In the genomic region with DNA sequence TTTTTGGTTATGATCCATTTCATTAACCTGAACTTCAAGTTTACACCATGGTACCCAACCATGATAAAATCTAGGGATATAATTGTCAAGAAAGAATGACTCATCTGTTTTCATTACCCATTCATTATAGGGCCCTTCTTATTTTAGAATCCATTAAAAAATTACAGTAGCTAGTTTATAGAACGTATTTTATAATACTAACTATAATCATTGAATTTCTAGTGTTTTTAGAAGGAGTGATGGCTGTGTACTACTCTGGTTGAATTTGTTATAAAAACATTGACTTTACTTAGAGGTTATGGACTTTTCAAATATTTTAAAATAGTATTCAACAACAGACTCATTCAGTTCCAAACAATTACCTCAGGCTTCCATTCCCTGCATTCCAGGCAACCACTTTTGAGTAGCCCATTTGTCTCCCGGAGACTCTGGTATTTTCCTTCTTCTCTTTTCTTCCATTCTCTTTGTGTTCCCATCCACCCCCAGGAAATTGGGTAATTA, we compare ENCODE assay signal across 1 cellular context.
TF ChIP-seq lines count a peak whose summit lies in the region.

No MANE protein-coding gene starts in this region.

TF ChIP-seq in GM23338, 12 proteins besides CTCF, POLR2A, EP300 and RAD21 (continued from another document):
- TF ChIP-seq, protein P1, sequence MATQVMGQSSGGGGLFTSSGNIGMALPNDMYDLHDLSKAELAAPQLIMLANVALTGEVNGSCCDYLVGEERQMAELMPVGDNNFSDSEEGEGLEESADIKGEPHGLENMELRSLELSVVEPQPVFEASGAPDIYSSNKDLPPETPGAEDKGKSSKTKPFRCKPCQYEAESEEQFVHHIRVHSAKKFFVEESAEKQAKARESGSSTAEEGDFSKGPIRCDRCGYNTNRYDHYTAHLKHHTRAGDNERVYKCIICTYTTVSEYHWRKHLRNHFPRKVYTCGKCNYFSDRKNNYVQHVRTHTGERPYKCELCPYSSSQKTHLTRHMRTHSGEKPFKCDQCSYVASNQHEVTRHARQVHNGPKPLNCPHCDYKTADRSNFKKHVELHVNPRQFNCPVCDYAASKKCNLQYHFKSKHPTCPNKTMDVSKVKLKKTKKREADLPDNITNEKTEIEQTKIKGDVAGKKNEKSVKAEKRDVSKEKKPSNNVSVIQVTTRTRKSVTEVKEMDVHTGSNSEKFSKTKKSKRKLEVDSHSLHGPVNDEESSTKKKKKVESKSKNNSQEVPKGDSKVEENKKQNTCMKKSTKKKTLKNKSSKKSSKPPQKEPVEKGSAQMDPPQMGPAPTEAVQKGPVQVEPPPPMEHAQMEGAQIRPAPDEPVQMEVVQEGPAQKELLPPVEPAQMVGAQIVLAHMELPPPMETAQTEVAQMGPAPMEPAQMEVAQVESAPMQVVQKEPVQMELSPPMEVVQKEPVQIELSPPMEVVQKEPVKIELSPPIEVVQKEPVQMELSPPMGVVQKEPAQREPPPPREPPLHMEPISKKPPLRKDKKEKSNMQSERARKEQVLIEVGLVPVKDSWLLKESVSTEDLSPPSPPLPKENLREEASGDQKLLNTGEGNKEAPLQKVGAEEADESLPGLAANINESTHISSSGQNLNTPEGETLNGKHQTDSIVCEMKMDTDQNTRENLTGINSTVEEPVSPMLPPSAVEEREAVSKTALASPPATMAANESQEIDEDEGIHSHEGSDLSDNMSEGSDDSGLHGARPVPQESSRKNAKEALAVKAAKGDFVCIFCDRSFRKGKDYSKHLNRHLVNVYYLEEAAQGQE (IDR thresholded peaks at IDR 0.05; ENCODE audit: unreplicated experiment): no peak
